In the genomic region with DNA sequence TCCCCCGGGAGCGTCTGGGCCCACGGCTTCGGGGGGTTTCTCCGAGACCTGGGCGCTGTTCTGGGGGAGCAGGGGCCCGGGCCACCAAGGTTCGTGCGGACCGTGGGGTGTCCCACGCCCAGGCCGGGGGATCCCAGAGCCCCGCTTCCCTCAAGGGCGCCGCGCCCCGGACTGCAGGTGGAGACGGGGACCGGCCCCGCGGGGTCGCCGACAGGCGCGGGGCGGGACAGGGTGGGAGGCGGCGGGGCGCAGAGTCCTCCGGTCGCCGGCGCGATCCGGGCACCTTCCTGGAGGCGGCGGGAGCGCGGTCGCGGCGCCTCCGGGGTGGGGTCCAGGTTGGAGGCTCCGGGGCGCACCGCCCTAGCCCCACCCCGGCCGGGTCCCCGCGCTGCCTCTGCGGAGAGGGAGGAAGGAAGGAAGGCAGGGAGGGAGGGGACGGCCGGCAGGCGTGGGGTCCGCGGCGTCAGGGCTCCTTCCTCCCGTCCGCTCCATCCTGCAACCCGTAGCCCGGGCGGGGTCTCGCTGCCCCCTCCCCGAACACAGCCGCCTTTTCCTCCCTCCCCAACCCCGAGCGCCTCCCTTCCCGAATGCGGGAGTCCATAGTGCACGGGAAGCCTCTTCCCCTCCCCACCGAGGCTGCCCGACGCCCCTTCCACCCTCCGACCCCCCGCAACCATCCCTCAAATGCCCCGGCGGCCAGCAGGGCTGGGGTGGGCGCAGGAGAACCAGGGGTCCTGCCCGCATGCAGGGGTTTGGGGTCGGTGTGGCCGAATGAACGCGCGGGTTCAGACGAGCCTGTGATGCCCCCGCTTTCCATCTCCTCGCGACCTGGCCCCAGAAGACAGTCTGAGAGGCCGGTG, we compare ENCODE assay signal across 8 cellular contexts. TPM values are rescaled to one million over a fixed set of nuclear protein-coding genes. Genes with fewer than 3 reads are reported as not detected.
DNase-seq lines count a peak whose midpoint lies in the region; ATAC-seq and TF ChIP-seq lines count a peak whose summit lies in the region.

No MANE protein-coding gene starts in this region.

- H3K4me3 ChIP-seq in DOHH2 (ENCODE audit: low read length) (no peak overlapping the region), psoas muscle (peak overlapping the region; percentile 65), PC-9 (no peak overlapping the region)

- H3K27ac Mint-ChIP-seq in T-helper 17 cell = no peak overlapping the region
- H3K27ac Mint-ChIP-seq in glutamatergic neuron (ENCODE audit: unreplicated experiment) = no peak overlapping the region

- no peaks in the 10 kb centered on the region for H3K36me3 ChIP-seq in DOHH2 (ENCODE audit: control insufficient read depth, low read length)
- H3K36me3 ChIP-seq in psoas muscle (ENCODE audit: insufficient read depth in 1 of 2, low read depth in 1 of 2) = no peaks in the 10 kb centered on the region
- H3K36me3 ChIP-seq in PC-9 (ENCODE audit: low read depth) = no peaks in the 10 kb centered on the region

- H2AFZ ChIP-seq in PC-9 = no peak overlapping the region

- H3K4me1 Mint-ChIP-seq in T-helper 17 cell = peaks cover 17% of the 10 kb centered on the region
- H3K4me1 Mint-ChIP-seq in glutamatergic neuron (ENCODE audit: low read depth, unreplicated experiment) = peaks cover 9% of the 10 kb centered on the region

- BruUV-seq in PC-9 (replicated peaks; lab: Mats Ljungman, UMichigan) = no TSS peak

- H3K4me2 ChIP-seq in DOHH2 (ENCODE audit: low read length) (peak overlapping the region; percentile 30; the same call in 1 of the 2 replicates), PC-9 (no peak overlapping the region)

- H4K20me1 ChIP-seq in DOHH2 (ENCODE audit: control insufficient read depth, insufficient read depth, low read depth, low read length) (peaks cover under 1% of the 10 kb centered on the region; the same call in 1 of the 2 replicates), PC-9 (ENCODE audit: insufficient read depth) (no peaks in the 10 kb centered on the region)

- intact Hi-C loops in psoas muscle (cut with DNase I) (loop anchor here in 1 of 2 donors (10.0 kb wide), 1 partner anchor 65 kb away; the partner anchor contains the start of genes ALG12 and CRELD2), PC-9 (cut with micrococcal nuclease; ENCODE audit: unreplicated experiment) (loop anchor here (5.0 kb wide), 1 partner anchor 32 kb away; no protein-coding TSS in a partner anchor)

- H3K79me2 ChIP-seq in DOHH2 (ENCODE audit: control insufficient read depth, low read length) = peaks cover 3% of the 10 kb centered on the region
- peaks cover 3% of the 10 kb centered on the region for H3K79me2 ChIP-seq in PC-9 (ENCODE audit: low read depth)

- H3F3A ChIP-seq in DOHH2 (ENCODE audit: control insufficient read depth, insufficient read depth) = no peaks in the 10 kb centered on the region; the same call in 1 of the 2 replicates
- H3F3A ChIP-seq in PC-9 (ENCODE audit: insufficient read depth, low read depth) = peaks cover 26% of the 10 kb centered on the region

- H3K9me3 ChIP-seq in DOHH2 (ENCODE audit: control insufficient read depth, insufficient read depth, low read length) = no peaks in the 10 kb centered on the region
- H3K9me3 ChIP-seq in T-helper 17 cell (ENCODE audit: control insufficient read depth, low read length, poor library complexity, severe bottlenecking) = no peaks in the 10 kb centered on the region
- H3K9me3 ChIP-seq in psoas muscle = no peaks in the 10 kb centered on the region
- H3K9me3 ChIP-seq in PC-9 (ENCODE audit: insufficient read depth, low read depth) = no peaks in the 10 kb centered on the region

- DNase-seq in T-helper 17 cell (peak in 1 of 3 donors; percentile 23), glutamatergic neuron (peak; percentile 27), psoas muscle (no peak), cerebellum (ENCODE audit: low spot score) (no peak), NCI-H226 (no peak), ecto neural progenitor cell (ENCODE audit: low spot score) (no peak), PC-9 (no peak)

- H3K27ac ChIP-seq in DOHH2 (ENCODE audit: low read depth, low read length) = no peak overlapping the region
- no peak overlapping the region for H3K27ac ChIP-seq in psoas muscle
- H3K27ac ChIP-seq in PC-9 = no peak overlapping the region

- ATAC-seq in T-helper 17 cell = no peak
- no peak for ATAC-seq in psoas muscle

- no peaks in the 10 kb centered on the region for H3K9me2 ChIP-seq in DOHH2 (replicated peaks; ENCODE audit: control insufficient read depth, low read length)
- H3K9me2 ChIP-seq in PC-9 (ENCODE audit: insufficient read depth) = no peaks in the 10 kb centered on the region

- TF ChIP-seq CTCF in DOHH2 (IDR thresholded peaks at IDR 0.05; ENCODE audit: low read depth, low read length, poor library complexity, severe bottlenecking) = no peak
- no peak for TF ChIP-seq CTCF in glutamatergic neuron (IDR thresholded peaks at IDR 0.05; ENCODE audit: partially characterized antibody, unreplicated experiment)
- no peak for TF ChIP-seq CTCF in psoas muscle (IDR thresholded peaks at IDR 0.05)
- no peak for TF ChIP-seq CTCF in PC-9 (conservative IDR thresholded peaks at IDR 0.05)

- H3K9me3 Mint-ChIP-seq in glutamatergic neuron (ENCODE audit: unreplicated experiment) = peaks cover 10% of the 10 kb centered on the region

- H3K4me1 ChIP-seq in DOHH2 (ENCODE audit: control insufficient read depth, low read length) (peaks cover 8% of the 10 kb centered on the region), psoas muscle (peaks cover 5% of the 10 kb centered on the region), PC-9 (replicated peaks; ENCODE audit: insufficient read depth) (peaks cover 8% of the 10 kb centered on the region)

- WGBS in psoas muscle, 3 donors = 2 to 3% (median 2%) methylated on average over 56 to 89 of the region's 89 CpGs

- peaks cover 48% of the 10 kb centered on the region for H3K27me3 ChIP-seq in DOHH2 (ENCODE audit: control insufficient read depth, low read length)
- peaks cover 0 to 34% (median 23%) of the 10 kb centered on the region in 3 donors for H3K27me3 ChIP-seq in psoas muscle (ENCODE audit: insufficient read depth in 3 of 3, low read length in 2 of 3)
- H3K27me3 ChIP-seq in PC-9 (ENCODE audit: insufficient read depth, low read depth) = no peaks in the 10 kb centered on the region

- CTCF ChIA-PET in PC-9 (lab: Charles Lee) = no interaction called here

- H3K36me3 Mint-ChIP-seq in T-helper 17 cell (ENCODE audit: low read depth) = no peaks in the 10 kb centered on the region
- no peaks in the 10 kb centered on the region for H3K36me3 Mint-ChIP-seq in glutamatergic neuron (ENCODE audit: unreplicated experiment)

- POLR2A ChIA-PET in PC-9 (lab: Charles Lee; ENCODE audit: unreplicated experiment) = no interaction called here

- H3K4me3 Mint-ChIP-seq in T-helper 17 cell (peak overlapping the region; percentile 77), glutamatergic neuron (ENCODE audit: unreplicated experiment) (no peak overlapping the region)

- H3K27me3 Mint-ChIP-seq in T-helper 17 cell (no peaks in the 10 kb centered on the region), glutamatergic neuron (ENCODE audit: unreplicated experiment) (peaks cover 24% of the 10 kb centered on the region)

RNA-seq across cellular contexts. Expression of gene ZBED4, which starts 4.3 kb away (rescaled TPM):
- total RNA-seq in T-helper 17 cell = 10 to 100 TPM; 15.4 to 20.4 TPM
- total RNA-seq in glutamatergic neuron (ENCODE audit: unreplicated experiment) = 53.5 TPM
- 1 to 10 TPM; 5.9 to 9.0 (median 8.3) TPM for total RNA-seq in psoas muscle
- polyA plus RNA-seq in psoas muscle = 10 to 100 TPM in 1 of 3 donors, 1 to 10 TPM in 2; 3.3 to 17.9 (median 7.5) TPM
- 23.1 TPM for total RNA-seq in cerebellum
- 18.2 and 21.4 TPM in 2 replicates for total RNA-seq in PC-9 (2021)

RNA-seq across cellular contexts. Expression of gene BRD1, which starts 21.7 kb away (rescaled TPM):
- total RNA-seq in T-helper 17 cell = 100 to 1,000 TPM; 127 to 153 TPM
- 73.7 TPM for total RNA-seq in glutamatergic neuron (ENCODE audit: unreplicated experiment)
- total RNA-seq in psoas muscle = 10 to 100 TPM; 16.9 to 22.9 (median 20.3) TPM
- polyA plus RNA-seq in psoas muscle = 10 to 100 TPM in 2 of 3 donors, 1 to 10 TPM in 1; 7.9 to 12.8 (median 10.1) TPM
- total RNA-seq in cerebellum = 36.5 TPM
- 28.5 and 30.9 TPM in 2 replicates for total RNA-seq in PC-9 (2021)
